ENCODE assay signal across 37 cellular contexts in the genomic region with DNA sequence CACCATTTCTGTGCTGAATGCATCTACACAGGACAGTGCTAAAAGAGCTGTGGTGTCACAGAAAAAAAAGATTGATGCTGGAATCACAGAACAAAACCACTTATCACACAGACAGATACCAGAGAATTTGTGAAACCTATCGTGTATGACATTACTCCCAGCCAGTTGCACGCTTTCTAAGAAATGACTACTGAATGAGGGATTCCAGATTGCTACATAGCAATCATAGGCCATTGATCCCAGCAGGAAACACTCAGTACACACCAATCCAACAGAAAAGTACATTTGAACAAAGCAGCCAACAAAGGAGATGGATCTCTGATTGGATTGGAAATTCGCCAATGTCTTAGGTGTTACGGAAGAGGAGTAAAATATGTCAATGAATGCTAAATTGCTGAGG. TPM values are rescaled to one million over a fixed set of nuclear protein-coding genes. Genes with fewer than 3 reads are reported as not detected.
"Had no signal": no experiment of that assay in that cellular context is flagged by ENCODE, and none has a peak within 500 bp of the region (broad histone marks: within the 10 kb centered on the region; RNA-seq: fewer than 3 reads in every experiment).

No MANE protein-coding gene starts in this region.

- FAIRE-seq: astrocyte, colon, TTC549 had no signal

- H3K9me3 Mint-ChIP-seq: activated CD4-positive, alpha-beta T cell treated with anti-CD3 and anti-CD28 coated beads, Interleukin-2, amount 10 ng/mL, durations not matched to agents 24 days and 14 days had no signal

- H3K27ac ChIP-seq: adrenal gland, body of pancreas, brain microvascular endothelial cell, breast epithelium, VCaP had no signal

- H3K36me3 ChIP-seq: adrenal gland, brain microvascular endothelial cell, breast epithelium had no signal

- H3K4me3 ChIP-seq: adrenal gland, body of pancreas, breast epithelium had no signal

- H3K4me1 ChIP-seq: adrenal gland, body of pancreas, breast epithelium had no signal

- H3K27me3 ChIP-seq: adrenal gland, body of pancreas, brain microvascular endothelial cell, breast epithelium had no signal

- DNase-seq: activated B cell treated with CpG ODN at 0.5 μM for 24 hours; activated CD4-positive, alpha-beta memory T cell treated with anti-CD3 and anti-CD28 coated beads for 36 hours; activated CD4-positive, alpha-beta T cell treated with anti-CD3 and anti-CD28 coated beads for 4 hours; activated CD4-positive, alpha-beta T cell treated with anti-CD3 and anti-CD28 coated beads, Interleukin-2, amount 10 ng/mL, durations not matched to agents 24 days and 14 days; activated CD4-positive, alpha-beta T cell treated with anti-CD3 and anti-CD28 coated beads, Interleukin-2, amount 50 U/mL, for 1 hour; activated CD4-positive, alpha-beta T cell treated with anti-CD3 and anti-CD28 coated beads, Interleukin-2, amount 50 U/mL, for 4 hours; activated CD4-positive, CD25-positive, alpha-beta regulatory T cell treated with anti-CD3 and anti-CD28 coated beads, Interleukin-2, amount 50 U/mL, for 72 hours; activated CD8-positive, alpha-beta memory T cell treated with anti-CD3 and anti-CD28 coated beads for 24 hours; activated CD8-positive, alpha-beta memory T cell treated with anti-CD3 and anti-CD28 coated beads, Interleukin-2, amount 10 ng/mL, durations not matched to agents 7 days and 5 days; activated CD8-positive, alpha-beta memory T cell treated with anti-CD3 and anti-CD28 coated beads, Interleukin-2, amount 50 U/mL, for 48 hours; activated CD8-positive, alpha-beta T cell treated with anti-CD3 and anti-CD28 coated beads, Interleukin-2, amount 10 ng/mL, durations not matched to agents 7 days and 5 days; activated effector memory CD4-positive, alpha-beta T cell treated with Interleukin-2 at 50 U/mL for 16 hours; activated gamma-delta T cell; activated naive CD4-positive, alpha-beta T cell treated with anti-CD3 and anti-CD28 coated beads, Interleukin-2, amount 50 U/mL, for 16 hours; activated naive CD4-positive, alpha-beta T cell treated with Interleukin-2 at 50 U/mL for 16 hours; activated naive CD8-positive, alpha-beta T cell treated with anti-CD3 and anti-CD28 coated beads for 36 hours; activated T-cell treated with anti-CD3 and anti-CD28 coated beads, Interleukin-2, amount 50 U/mL, for 24 hours; activated T-cell treated with anti-CD3 and anti-CD28 coated beads, Interleukin-2, amount 50 U/mL, for 48 hours; adrenal gland; amniotic stem cell; aorta; body of pancreas; brain microvascular endothelial cell; central memory CD4-positive, alpha-beta T cell; T-helper 2 cell; T-helper 9 cell had no signal

- H3K27me3 Mint-ChIP-seq: activated B cell treated with CpG ODN at 0.5 μM for 24 hours; activated CD4-positive, alpha-beta memory T cell treated with anti-CD3 and anti-CD28 coated beads for 36 hours; activated CD4-positive, alpha-beta T cell treated with anti-CD3 and anti-CD28 coated beads, Interleukin-2, amount 10 ng/mL, durations not matched to agents 24 days and 14 days; activated CD8-positive, alpha-beta memory T cell treated with anti-CD3 and anti-CD28 coated beads, Interleukin-2, amount 10 ng/mL, durations not matched to agents 7 days and 5 days; activated naive CD8-positive, alpha-beta T cell treated with anti-CD3 and anti-CD28 coated beads for 36 hours; activated T-cell treated with anti-CD3 and anti-CD28 coated beads, Interleukin-2, amount 50 U/mL, for 24 hours had no signal

- H3K9me3 ChIP-seq: adrenal gland, body of pancreas, breast epithelium had no signal

- H3K4me1 Mint-ChIP-seq: activated B cell treated with CpG ODN at 0.5 μM for 24 hours; activated CD4-positive, alpha-beta T cell treated with anti-CD3 and anti-CD28 coated beads, Interleukin-2, amount 10 ng/mL, durations not matched to agents 24 days and 14 days; activated CD8-positive, alpha-beta memory T cell treated with anti-CD3 and anti-CD28 coated beads, Interleukin-2, amount 10 ng/mL, durations not matched to agents 7 days and 5 days; activated naive CD8-positive, alpha-beta T cell treated with anti-CD3 and anti-CD28 coated beads for 36 hours had no signal

- H3K36me3 Mint-ChIP-seq: activated CD4-positive, alpha-beta memory T cell treated with anti-CD3 and anti-CD28 coated beads for 36 hours; activated CD8-positive, alpha-beta memory T cell treated with anti-CD3 and anti-CD28 coated beads, Interleukin-2, amount 10 ng/mL, durations not matched to agents 7 days and 5 days; activated naive CD4-positive, alpha-beta T cell treated with anti-CD3 and anti-CD28 coated beads, Interleukin-2, amount 50 U/mL, for 72 hours; activated naive CD8-positive, alpha-beta T cell treated with anti-CD3 and anti-CD28 coated beads for 36 hours had no signal

- H3K27ac Mint-ChIP-seq: activated B cell treated with CpG ODN at 0.5 μM for 24 hours; activated CD4-positive, alpha-beta memory T cell treated with anti-CD3 and anti-CD28 coated beads for 36 hours; activated CD4-positive, alpha-beta T cell treated with anti-CD3 and anti-CD28 coated beads, Interleukin-2, amount 10 ng/mL, durations not matched to agents 24 days and 14 days; activated CD8-positive, alpha-beta memory T cell treated with anti-CD3 and anti-CD28 coated beads, Interleukin-2, amount 10 ng/mL, durations not matched to agents 7 days and 5 days; activated CD8-positive, alpha-beta T cell treated with anti-CD3 and anti-CD28 coated beads, Interleukin-2, amount 10 ng/mL, durations not matched to agents 7 days and 5 days; activated naive CD4-positive, alpha-beta T cell treated with anti-CD3 and anti-CD28 coated beads, Interleukin-2, amount 50 U/mL, for 72 hours; activated naive CD8-positive, alpha-beta T cell treated with anti-CD3 and anti-CD28 coated beads for 36 hours; activated T-cell treated with anti-CD3 and anti-CD28 coated beads, Interleukin-2, amount 50 U/mL, for 24 hours; activated T-helper 2 cell treated with anti-CD3 and anti-CD28 coated beads, Interferon-gamma antibody, Interleukin-2, Interleukin-4, amounts not matched to agents 10 μg/mL and 5 μg/mL and 100 μg/mL, durations not matched to agents 14 hours and 24 hours and 36 hours; T-helper 1 cell treated with Interleukin-12 subunit alpha and Interleukin-12 subunit beta and Interleukin-4 antibody, amounts not matched to agents 30 μg/mL and 1 μg/mL, for 36 hours; T-helper 2 cell treated with Interferon-gamma antibody and Interleukin-4, amounts not matched to agents 5 μg/mL and 100 μg/mL, for 36 hours had no signal

- H3K4me3 Mint-ChIP-seq: activated B cell treated with CpG ODN at 0.5 μM for 24 hours; activated CD4-positive, alpha-beta memory T cell treated with anti-CD3 and anti-CD28 coated beads for 36 hours; activated CD4-positive, alpha-beta T cell treated with anti-CD3 and anti-CD28 coated beads, Interleukin-2, amount 10 ng/mL, durations not matched to agents 24 days and 14 days; activated CD8-positive, alpha-beta memory T cell treated with anti-CD3 and anti-CD28 coated beads, Interleukin-2, amount 10 ng/mL, durations not matched to agents 7 days and 5 days; activated CD8-positive, alpha-beta T cell treated with anti-CD3 and anti-CD28 coated beads, Interleukin-2, amount 10 ng/mL, durations not matched to agents 7 days and 5 days; activated naive CD8-positive, alpha-beta T cell treated with anti-CD3 and anti-CD28 coated beads for 36 hours; activated T-cell treated with anti-CD3 and anti-CD28 coated beads, Interleukin-2, amount 50 U/mL, for 24 hours; T-helper 1 cell treated with Interleukin-12 subunit alpha and Interleukin-12 subunit beta and Interleukin-4 antibody, amounts not matched to agents 30 μg/mL and 1 μg/mL, for 36 hours; T-helper 2 cell treated with Interferon-gamma antibody and Interleukin-4, amounts not matched to agents 5 μg/mL and 100 μg/mL, for 36 hours had no signal

RNA-seq across cellular contexts. Expression of a gene that starts 4.8 kb away (rescaled TPM):
- total RNA-seq: activated B cell treated with CpG ODN at 0.5 μM for 24 hours; activated CD4-positive, alpha-beta memory T cell treated with anti-CD3 and anti-CD28 coated beads for 36 hours; activated CD4-positive, alpha-beta T cell treated with anti-CD3 and anti-CD28 coated beads, Interleukin-2, amount 10 ng/mL, durations not matched to agents 24 days and 14 days; activated CD8-positive, alpha-beta memory T cell treated with anti-CD3 and anti-CD28 coated beads, Interleukin-2, amount 10 ng/mL, durations not matched to agents 7 days and 5 days; activated CD8-positive, alpha-beta T cell treated with anti-CD3 and anti-CD28 coated beads, Interleukin-2, amount 10 ng/mL, durations not matched to agents 7 days and 5 days; activated naive CD4-positive, alpha-beta T cell treated with anti-CD3 and anti-CD28 coated beads, Interleukin-2, amount 50 U/mL, for 72 hours; activated naive CD8-positive, alpha-beta T cell treated with anti-CD3 and anti-CD28 coated beads for 36 hours; activated T-helper 2 cell treated with anti-CD3 and anti-CD28 coated beads, Interferon-gamma antibody, Interleukin-2, Interleukin-4, amounts not matched to agents 10 μg/mL and 5 μg/mL and 100 μg/mL, durations not matched to agents 14 hours and 24 hours and 36 hours; adrenal gland; aorta; astrocyte; body of pancreas; breast epithelium; cardiac septum; cerebellum had no signal
- polyA plus RNA-seq: adrenal gland had no signal

RNA-seq across cellular contexts. Expression of a gene that starts 18.1 kb away (rescaled TPM):
- total RNA-seq: activated B cell treated with CpG ODN at 0.5 μM for 24 hours; activated CD4-positive, alpha-beta memory T cell treated with anti-CD3 and anti-CD28 coated beads for 36 hours; activated CD4-positive, alpha-beta T cell treated with anti-CD3 and anti-CD28 coated beads, Interleukin-2, amount 10 ng/mL, durations not matched to agents 24 days and 14 days; activated CD8-positive, alpha-beta memory T cell treated with anti-CD3 and anti-CD28 coated beads, Interleukin-2, amount 10 ng/mL, durations not matched to agents 7 days and 5 days; activated CD8-positive, alpha-beta T cell treated with anti-CD3 and anti-CD28 coated beads, Interleukin-2, amount 10 ng/mL, durations not matched to agents 7 days and 5 days; activated naive CD4-positive, alpha-beta T cell treated with anti-CD3 and anti-CD28 coated beads, Interleukin-2, amount 50 U/mL, for 72 hours; activated naive CD8-positive, alpha-beta T cell treated with anti-CD3 and anti-CD28 coated beads for 36 hours; activated T-helper 2 cell treated with anti-CD3 and anti-CD28 coated beads, Interferon-gamma antibody, Interleukin-2, Interleukin-4, amounts not matched to agents 10 μg/mL and 5 μg/mL and 100 μg/mL, durations not matched to agents 14 hours and 24 hours and 36 hours; adrenal gland; aorta; astrocyte; body of pancreas; breast epithelium; cardiac septum; cerebellum had no signal
- polyA plus RNA-seq: adrenal gland, aorta had no signal

RNA-seq across cellular contexts. Expression of a gene that starts 22.9 kb away (rescaled TPM):
- total RNA-seq: activated B cell treated with CpG ODN at 0.5 μM for 24 hours; activated CD4-positive, alpha-beta memory T cell treated with anti-CD3 and anti-CD28 coated beads for 36 hours; activated CD4-positive, alpha-beta T cell treated with anti-CD3 and anti-CD28 coated beads, Interleukin-2, amount 10 ng/mL, durations not matched to agents 24 days and 14 days; activated CD8-positive, alpha-beta memory T cell treated with anti-CD3 and anti-CD28 coated beads, Interleukin-2, amount 10 ng/mL, durations not matched to agents 7 days and 5 days; activated CD8-positive, alpha-beta T cell treated with anti-CD3 and anti-CD28 coated beads, Interleukin-2, amount 10 ng/mL, durations not matched to agents 7 days and 5 days; activated naive CD4-positive, alpha-beta T cell treated with anti-CD3 and anti-CD28 coated beads, Interleukin-2, amount 50 U/mL, for 72 hours; activated naive CD8-positive, alpha-beta T cell treated with anti-CD3 and anti-CD28 coated beads for 36 hours; activated T-helper 2 cell treated with anti-CD3 and anti-CD28 coated beads, Interferon-gamma antibody, Interleukin-2, Interleukin-4, amounts not matched to agents 10 μg/mL and 5 μg/mL and 100 μg/mL, durations not matched to agents 14 hours and 24 hours and 36 hours; adrenal gland; aorta; astrocyte; body of pancreas; breast epithelium; cardiac septum; cerebellum had no signal
- polyA plus RNA-seq: adrenal gland, aorta had no signal

RNA-seq across cellular contexts. Expression of a gene that starts 44.8 kb away (rescaled TPM):
- total RNA-seq: activated B cell treated with CpG ODN at 0.5 μM for 24 hours; activated CD4-positive, alpha-beta memory T cell treated with anti-CD3 and anti-CD28 coated beads for 36 hours; activated CD4-positive, alpha-beta T cell treated with anti-CD3 and anti-CD28 coated beads, Interleukin-2, amount 10 ng/mL, durations not matched to agents 24 days and 14 days; activated CD8-positive, alpha-beta memory T cell treated with anti-CD3 and anti-CD28 coated beads, Interleukin-2, amount 10 ng/mL, durations not matched to agents 7 days and 5 days; activated CD8-positive, alpha-beta T cell treated with anti-CD3 and anti-CD28 coated beads, Interleukin-2, amount 10 ng/mL, durations not matched to agents 7 days and 5 days; activated naive CD4-positive, alpha-beta T cell treated with anti-CD3 and anti-CD28 coated beads, Interleukin-2, amount 50 U/mL, for 72 hours; activated naive CD8-positive, alpha-beta T cell treated with anti-CD3 and anti-CD28 coated beads for 36 hours; activated T-helper 2 cell treated with anti-CD3 and anti-CD28 coated beads, Interferon-gamma antibody, Interleukin-2, Interleukin-4, amounts not matched to agents 10 μg/mL and 5 μg/mL and 100 μg/mL, durations not matched to agents 14 hours and 24 hours and 36 hours; adrenal gland; aorta; astrocyte; body of pancreas; breast epithelium; cardiac septum; cerebellum had no signal
- polyA plus RNA-seq: adrenal gland, aorta had no signal

RNA-seq across cellular contexts. Expression of a gene that starts 49.0 kb away (rescaled TPM):
- total RNA-seq: activated B cell treated with CpG ODN at 0.5 μM for 24 hours; activated CD4-positive, alpha-beta memory T cell treated with anti-CD3 and anti-CD28 coated beads for 36 hours; activated CD4-positive, alpha-beta T cell treated with anti-CD3 and anti-CD28 coated beads, Interleukin-2, amount 10 ng/mL, durations not matched to agents 24 days and 14 days; activated CD8-positive, alpha-beta memory T cell treated with anti-CD3 and anti-CD28 coated beads, Interleukin-2, amount 10 ng/mL, durations not matched to agents 7 days and 5 days; activated CD8-positive, alpha-beta T cell treated with anti-CD3 and anti-CD28 coated beads, Interleukin-2, amount 10 ng/mL, durations not matched to agents 7 days and 5 days; activated naive CD4-positive, alpha-beta T cell treated with anti-CD3 and anti-CD28 coated beads, Interleukin-2, amount 50 U/mL, for 72 hours; activated naive CD8-positive, alpha-beta T cell treated with anti-CD3 and anti-CD28 coated beads for 36 hours; activated T-helper 2 cell treated with anti-CD3 and anti-CD28 coated beads, Interferon-gamma antibody, Interleukin-2, Interleukin-4, amounts not matched to agents 10 μg/mL and 5 μg/mL and 100 μg/mL, durations not matched to agents 14 hours and 24 hours and 36 hours; adrenal gland; aorta; astrocyte; body of pancreas; breast epithelium; cardiac septum; cerebellum had no signal
- polyA plus RNA-seq: adrenal gland, aorta had no signal
